8 cellular contexts compared by ENCODE assay signal in the genomic region with DNA sequence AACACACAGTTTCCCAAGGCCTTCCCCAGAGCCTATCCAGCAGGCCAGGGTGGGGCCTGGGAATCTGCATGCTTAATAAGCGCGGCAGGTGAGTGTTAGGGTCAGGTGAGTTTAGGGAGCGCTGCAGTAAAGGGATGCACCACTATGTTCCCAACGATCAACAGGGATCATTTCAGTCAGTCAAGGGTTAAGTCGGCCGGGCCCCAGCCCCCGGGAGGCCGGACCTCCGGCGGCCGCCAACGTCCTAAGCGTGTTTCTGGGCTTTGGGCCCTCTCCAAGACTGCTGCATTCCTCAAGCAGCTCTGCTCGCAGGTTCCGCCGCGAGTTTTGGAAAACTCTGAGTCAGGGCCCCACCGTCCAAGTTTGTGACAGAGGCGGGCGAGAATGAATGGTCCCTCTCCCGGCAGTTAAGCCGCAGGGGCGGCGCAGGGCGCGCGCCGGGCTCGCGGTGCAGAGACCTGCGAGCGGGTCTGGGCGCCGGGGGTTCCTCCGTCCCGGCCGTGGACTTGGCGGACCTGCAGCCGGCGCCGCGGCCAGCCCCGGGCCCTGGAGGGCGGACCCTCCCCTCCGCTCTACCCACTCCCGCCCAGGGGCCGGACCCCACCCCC.
A peak's percentile ranks its signal among the peaks of the same experiment; 100 is the strongest.
DNase-seq lines count a peak whose midpoint lies in the region; ATAC-seq and TF ChIP-seq lines count a peak whose summit lies in the region.

No MANE protein-coding gene starts in this region.

- TF ChIP-seq CTCF in choroid plexus epithelial cell (conservative IDR thresholded peaks at IDR 0.05; ENCODE audit: low read depth, low read length) (no peak), testis (IDR thresholded peaks at IDR 0.05) (no peak)

- no peaks in the 10 kb centered on the region for H3K36me3 Mint-ChIP-seq in CD8-positive, alpha-beta memory T cell

- POLR2A ChIA-PET in CD8-positive, alpha-beta memory T cell (lab: Charles Lee): no interaction called here

- H3K4me1 ChIP-seq in HUES6 (ENCODE audit: control insufficient read depth, insufficient read depth, low read length) (peaks cover 15% of the 10 kb centered on the region), testis (no peaks in the 10 kb centered on the region)
- no peaks in the 10 kb centered on the region for H3K4me1 ChIP-seq in CD8-positive, alpha-beta memory T cell (ENCODE audit: insufficient read depth, low read length)

- CTCF ChIA-PET in CD8-positive, alpha-beta memory T cell (lab: Charles Lee): no interaction called here

- peaks cover 0 to 3% (median 0%) of the 10 kb centered on the region in 3 donors for H3K4me1 Mint-ChIP-seq in CD8-positive, alpha-beta memory T cell

- no peak for TF ChIP-seq POLR2A in testis (IDR thresholded peaks at IDR 0.05)

- WGBS in testis, 2 donors: 2 to 7% methylated on average over 2 to 36 of the region's 47 CpGs

- H3K9me3 ChIP-seq in HUES6 (ENCODE audit: control insufficient read depth, insufficient read depth, low read depth, low read length): peaks cover 3% of the 10 kb centered on the region; the same call in 1 of the 2 replicates
- no peaks in the 10 kb centered on the region for H3K9me3 ChIP-seq in testis
- no peaks in the 10 kb centered on the region for H3K9me3 ChIP-seq in CD8-positive, alpha-beta memory T cell (ENCODE audit: low read length)

- ATAC-seq in left lobe of liver (peak; percentile 37), HG03520 (IDR thresholded peaks at IDR 0.05; ENCODE audit: unreplicated experiment) (no peak)

- intact Hi-C loops in testis (cut with DNase I; ENCODE audit: low total_unique reads): no loop called here

- no peak overlapping the region for H3K27ac Mint-ChIP-seq in CD8-positive, alpha-beta memory T cell

- H3K27me3 Mint-ChIP-seq in CD8-positive, alpha-beta memory T cell: peaks cover 37 to 58% of the 10 kb centered on the region in 2 donors

- no peak overlapping the region for H3K27ac ChIP-seq in HUES6 (ENCODE audit: low read depth, low read length)
- H3K27ac ChIP-seq in testis: no peak overlapping the region
- no peak overlapping the region for H3K27ac ChIP-seq in CD8-positive, alpha-beta memory T cell (ENCODE audit: low read depth, low read length)

- no peak overlapping the region for H3K4me3 Mint-ChIP-seq in CD8-positive, alpha-beta memory T cell

- DNase-seq in choroid plexus epithelial cell (ENCODE audit: low read depth): peak; percentile 87
- DNase-seq in left lobe of liver (ENCODE audit: low spot score): peak; percentile 43
- peak; percentile 71 for DNase-seq in testis
- no peak for DNase-seq in SHP77 (lab: John Stamatoyannopoulos, UW)
- DNase-seq in kidney glomerular epithelial cell (lab: John Stamatoyannopoulos, UW): no peak
- no peak for DNase-seq in CD8-positive, alpha-beta memory T cell

- H3K9ac ChIP-seq in HUES6 (ENCODE audit: low read length): peak overlapping the region; percentile 43

- peaks cover 18% of the 10 kb centered on the region for H3K27me3 ChIP-seq in HUES6 (ENCODE audit: control insufficient read depth, insufficient read depth, low read length)
- H3K27me3 ChIP-seq in testis: no peaks in the 10 kb centered on the region
- H3K27me3 ChIP-seq in CD8-positive, alpha-beta memory T cell (ENCODE audit: insufficient read depth, low read length, poor library complexity, severe bottlenecking): no peaks in the 10 kb centered on the region

- H3K9me3 Mint-ChIP-seq in CD8-positive, alpha-beta memory T cell: peaks cover 0 to 2% (median 0%) of the 10 kb centered on the region in 5 donors

- H3K4me3 ChIP-seq in HUES6 (ENCODE audit: low read depth, low read length) (peak overlapping the region; percentile 74), choroid plexus epithelial cell (ENCODE audit: low read depth, low read length) (peak overlapping the region; percentile 60), testis (peak overlapping the region; percentile 49 to 55)
- no peak overlapping the region for H3K4me3 ChIP-seq in CD8-positive, alpha-beta memory T cell (ENCODE audit: low read length)

- H3K36me3 ChIP-seq in HUES6 (ENCODE audit: control insufficient read depth, insufficient read depth, low read length) (no peaks in the 10 kb centered on the region), testis (ENCODE audit: low read depth, missing control alignments) (no peaks in the 10 kb centered on the region)
- H3K36me3 ChIP-seq in CD8-positive, alpha-beta memory T cell (ENCODE audit: insufficient read depth, low read length): no peaks in the 10 kb centered on the region

Comparison
In these comparisons a context has a peak if more than half of its experiments do, and no peak if none do; other contexts are left out.
1. DNase-seq: peak in choroid plexus epithelial cell (single experiment), left lobe of liver (single experiment) and testis (single experiment); none in SHP77 (0 of 2), kidney glomerular epithelial cell (single experiment) and CD8-positive, alpha-beta memory T cell (0 of 5).